Comparison of ENCODE assay signal across 8 cellular contexts in the genomic region with DNA sequence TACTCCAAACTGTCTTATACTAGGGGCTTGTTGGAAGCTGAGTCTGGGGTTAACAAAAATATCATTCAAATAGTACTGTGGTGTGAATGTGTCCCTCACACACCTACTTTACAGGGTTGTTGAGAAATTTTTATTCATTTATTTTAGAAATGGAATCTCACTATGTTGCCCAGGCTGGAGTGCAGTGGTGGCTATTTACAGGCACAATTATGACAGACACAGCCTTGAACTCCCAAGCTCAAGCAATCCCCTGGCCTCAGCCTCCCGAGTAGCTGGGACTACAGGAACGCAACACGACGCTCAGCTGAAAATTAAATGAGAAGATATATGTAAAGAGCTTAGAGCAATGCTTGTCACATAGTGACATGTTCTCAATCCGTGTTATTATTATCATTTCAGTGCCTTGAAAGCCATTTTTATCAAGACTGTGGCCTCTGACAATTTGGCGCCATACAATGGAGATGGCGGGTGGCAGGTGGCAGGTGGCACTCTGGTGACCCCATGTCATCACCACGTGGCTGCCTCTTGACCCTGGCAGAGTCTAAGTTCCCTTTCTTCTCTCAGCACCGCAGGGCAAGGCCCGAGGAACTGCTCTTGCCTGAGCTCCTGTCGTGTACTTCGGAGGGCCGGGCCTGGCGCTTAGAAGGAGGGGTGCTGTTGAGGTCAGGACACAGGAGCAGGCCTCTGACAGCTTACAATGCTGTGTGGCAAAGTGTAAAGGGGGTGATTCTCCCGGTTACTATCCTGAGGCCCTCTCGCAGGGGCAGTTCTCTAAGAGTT.
DNase-seq lines count a peak whose midpoint lies in the region; TF ChIP-seq lines count a peak whose summit lies in the region.
"Had no signal": no experiment of that assay in that cellular context is flagged by ENCODE, and none has a peak within 500 bp of the region (broad histone marks: within the 10 kb centered on the region; RNA-seq: fewer than 3 reads in every experiment).

No MANE protein-coding gene starts in this region.

- peak overlapping the region; percentile 95 for H2AFZ ChIP-seq in KMS-11 (ENCODE audit: low read depth)

- no peaks in the 10 kb centered on the region for H4K20me1 ChIP-seq in KMS-11 (ENCODE audit: insufficient read depth)

- TF ChIP-seq CTCF in KMS-11 (conservative IDR thresholded peaks at IDR 0.05; ENCODE audit: low read depth, low read length) (no peak), foreskin fibroblast (IDR thresholded peaks at IDR 0.05; ENCODE audit: low read depth, low read length) (no peak)

- H3K4me3 Mint-ChIP-seq in activated T-helper 2 cell treated with anti-CD3 and anti-CD28 coated beads, Interferon-gamma antibody, Interleukin-2, Interleukin-4, amounts not matched to agents 10 μg/mL and 5 μg/mL and 100 μg/mL, durations not matched to agents 14 hours and 24 hours and 36 hours (ENCODE audit: low read depth): peak overlapping the region; percentile 89

- H3K27ac Mint-ChIP-seq in activated T-helper 2 cell treated with anti-CD3 and anti-CD28 coated beads, Interferon-gamma antibody, Interleukin-2, Interleukin-4, amounts not matched to agents 10 μg/mL and 5 μg/mL and 100 μg/mL, durations not matched to agents 14 hours and 24 hours and 36 hours: peak overlapping the region; percentile 98

- DNase-seq in activated T-helper 2 cell treated with anti-CD3 and anti-CD28 coated beads, Interferon-gamma antibody, Interleukin-2, Interleukin-4, amounts not matched to agents 10 μg/mL and 5 μg/mL and 100 μg/mL, durations not matched to agents 14 hours and 24 hours and 36 hours (ENCODE audit: low spot score): no peak
- DNase-seq in GOT3 (lab: John Stamatoyannopoulos, UW): no peak
- DNase-seq in foreskin fibroblast: no peak
- no peak for DNase-seq in NCI-H1694 treated with DMSO at 0.1 percent for 48 hours (lab: John Stamatoyannopoulos, UW)
- DNase-seq: NCI-H2171 treated with DMSO at 0.1 percent for 48 hours had no signal

- H3K27ac ChIP-seq in KMS-11 (peak overlapping the region; percentile 97), layer of hippocampus (ENCODE audit: low read depth, low read length) (peak overlapping the region; percentile 94), stomach smooth muscle (ENCODE audit: low read length) (peak overlapping the region; percentile 90)

- H3K9ac ChIP-seq in KMS-11: peak overlapping the region; percentile 85; the same call in 1 of the 2 replicates
- H3K9ac ChIP-seq in stomach smooth muscle (ENCODE audit: low read length in 2 of 2): peak overlapping the region in 1 of 2 donors; percentile 82

- intact Hi-C loops in activated T-helper 2 cell treated with anti-CD3 and anti-CD28 coated beads, Interferon-gamma antibody, Interleukin-2, Interleukin-4, amounts not matched to agents 10 μg/mL and 5 μg/mL and 100 μg/mL, durations not matched to agents 14 hours and 24 hours and 36 hours (cut with micrococcal nuclease): loop anchor here (5.0 to 10.0 kb wide), 4 partner anchors 137 to 660 kb away; no protein-coding TSS in a partner anchor

- H3K27me3 ChIP-seq in KMS-11 (ENCODE audit: insufficient read depth, low read depth) (no peaks in the 10 kb centered on the region), layer of hippocampus (ENCODE audit: control insufficient read depth, insufficient read depth, low read length) (no peaks in the 10 kb centered on the region), stomach smooth muscle (ENCODE audit: control insufficient read depth in 1 of 2, insufficient read depth in 2 of 2, low read length in 2 of 2) (no peaks in the 10 kb centered on the region)

- H3K4me3 ChIP-seq in KMS-11 (IDR thresholded peaks at IDR 0.05; ENCODE audit: insufficient read depth, low read depth, low read length) (no peak overlapping the region), stomach smooth muscle (ENCODE audit: low read length in 2 of 2) (peak overlapping the region; percentile 91 to 93), foreskin fibroblast (ENCODE audit: low read depth in 1 of 2, low read length in 2 of 2) (peak overlapping the region in 1 of 2 donors; percentile 55)

- no peaks in the 10 kb centered on the region for H3K9me3 ChIP-seq in stomach smooth muscle (ENCODE audit: control insufficient read depth in 2 of 2, low read length in 2 of 2)

- H3K36me3 Mint-ChIP-seq in activated T-helper 2 cell treated with anti-CD3 and anti-CD28 coated beads, Interferon-gamma antibody, Interleukin-2, Interleukin-4, amounts not matched to agents 10 μg/mL and 5 μg/mL and 100 μg/mL, durations not matched to agents 14 hours and 24 hours and 36 hours (ENCODE audit: low read depth): no peaks in the 10 kb centered on the region

- H3K4me1 ChIP-seq in KMS-11 (ENCODE audit: low read depth, poor library complexity, severe bottlenecking): peaks cover 23% of the 10 kb centered on the region
- peaks cover 21% of the 10 kb centered on the region for H3K4me1 ChIP-seq in stomach smooth muscle (ENCODE audit: control insufficient read depth, insufficient read depth, low read length)

- H3K79me2 ChIP-seq in KMS-11 (ENCODE audit: insufficient read depth, low read depth): no peaks in the 10 kb centered on the region

- H3K4me2 ChIP-seq in KMS-11: peak overlapping the region; percentile 93

- peaks cover 5% of the 10 kb centered on the region for H3K27me3 Mint-ChIP-seq in activated T-helper 2 cell treated with anti-CD3 and anti-CD28 coated beads, Interferon-gamma antibody, Interleukin-2, Interleukin-4, amounts not matched to agents 10 μg/mL and 5 μg/mL and 100 μg/mL, durations not matched to agents 14 hours and 24 hours and 36 hours (ENCODE audit: low read depth)

- H3K36me3 ChIP-seq in KMS-11 (ENCODE audit: insufficient read depth) (no peaks in the 10 kb centered on the region), stomach smooth muscle (ENCODE audit: control insufficient read depth in 2 of 2, insufficient read depth in 2 of 2, low read length in 2 of 2) (no peaks in the 10 kb centered on the region)

- H3K9me3 Mint-ChIP-seq in activated T-helper 2 cell treated with anti-CD3 and anti-CD28 coated beads, Interferon-gamma antibody, Interleukin-2, Interleukin-4, amounts not matched to agents 10 μg/mL and 5 μg/mL and 100 μg/mL, durations not matched to agents 14 hours and 24 hours and 36 hours: no peaks in the 10 kb centered on the region

- H3K4me1 Mint-ChIP-seq in activated T-helper 2 cell treated with anti-CD3 and anti-CD28 coated beads, Interferon-gamma antibody, Interleukin-2, Interleukin-4, amounts not matched to agents 10 μg/mL and 5 μg/mL and 100 μg/mL, durations not matched to agents 14 hours and 24 hours and 36 hours (ENCODE audit: low read depth): peaks cover 29% of the 10 kb centered on the region
